Comparison of ENCODE assay signal across 17 cellular contexts in the genomic region with DNA sequence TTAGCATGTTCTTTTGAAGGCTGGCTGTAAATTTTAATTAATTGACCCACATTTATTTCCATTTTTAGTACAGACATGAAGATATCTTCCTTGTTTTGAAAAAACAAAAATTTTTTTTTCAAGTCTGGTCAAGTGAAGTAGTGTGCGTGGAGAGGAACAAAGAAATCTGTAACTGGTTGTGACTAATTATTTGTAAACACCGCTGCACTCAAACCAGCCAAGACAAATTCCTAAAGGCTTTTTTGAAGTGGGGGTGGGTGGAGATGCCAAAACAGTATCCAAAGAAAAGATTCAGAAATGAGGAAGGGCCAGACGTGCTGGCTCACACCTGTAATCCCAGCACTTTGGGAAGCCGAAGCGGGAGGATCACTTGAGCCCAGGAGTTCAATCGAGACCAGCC.
DNase-seq lines count a peak whose midpoint lies in the region; ATAC-seq and TF ChIP-seq lines count a peak whose summit lies in the region.
"Had no signal": no experiment of that assay in that cellular context is flagged by ENCODE, and none has a peak within 500 bp of the region (broad histone marks: within the 10 kb centered on the region; RNA-seq: fewer than 3 reads in every experiment).

No MANE protein-coding gene starts in this region.

- no peak overlapping the region for H3K4me2 ChIP-seq in GM23248 (ENCODE audit: unreplicated experiment)

- H3K9me3 Mint-ChIP-seq in natural killer cell = no peaks in the 10 kb centered on the region
- H3K9me3 Mint-ChIP-seq in CD8-positive, alpha-beta T cell = no peaks in the 10 kb centered on the region
- H3K9me3 Mint-ChIP-seq: activated naive CD4-positive, alpha-beta T cell treated with anti-CD3 and anti-CD28 coated beads, Interleukin-2, amount 10 ng/mL, durations not matched to agents 7 days and 5 days; activated T-helper 17 cell treated with anti-CD3 and anti-CD28 coated beads, Interleukin-2, amount 50 U/mL, for 72 hours; immature natural killer cell had no signal

- H2AFZ ChIP-seq in GM23248 = no peak overlapping the region

- no peaks in the 10 kb centered on the region for H3K36me3 Mint-ChIP-seq in natural killer cell
- no peaks in the 10 kb centered on the region for H3K36me3 Mint-ChIP-seq in CD8-positive, alpha-beta T cell
- H3K36me3 Mint-ChIP-seq: activated naive CD4-positive, alpha-beta T cell treated with anti-CD3 and anti-CD28 coated beads, Interleukin-2, amount 10 ng/mL, durations not matched to agents 7 days and 5 days; immature natural killer cell had no signal

- H3K27ac ChIP-seq in GM23248 = no peak overlapping the region
- H3K27ac ChIP-seq in RWPE1 = no peak overlapping the region
- H3K27ac ChIP-seq in CD8-positive, alpha-beta T cell (ENCODE audit: low read depth, low read length) = no peak overlapping the region
- H3K27ac ChIP-seq: right lobe of liver, thyroid gland had no signal

- no peak overlapping the region for H3K27ac Mint-ChIP-seq in natural killer cell
- no peak overlapping the region for H3K27ac Mint-ChIP-seq in CD8-positive, alpha-beta T cell
- H3K27ac Mint-ChIP-seq: activated naive CD4-positive, alpha-beta T cell treated with anti-CD3 and anti-CD28 coated beads, Interleukin-2, amount 10 ng/mL, durations not matched to agents 7 days and 5 days; activated T-helper 17 cell treated with anti-CD3 and anti-CD28 coated beads, Interleukin-2, amount 50 U/mL, for 72 hours; H9; immature natural killer cell had no signal

- H4K20me1 ChIP-seq in GM23248 (ENCODE audit: insufficient read depth) = no peaks in the 10 kb centered on the region

- TF ChIP-seq CTCF in RWPE1 (conservative IDR thresholded peaks at IDR 0.05; ENCODE audit: low read depth) = no peak
- no peak for TF ChIP-seq CTCF in fibroblast of villous mesenchyme (IDR thresholded peaks at IDR 0.05; ENCODE audit: insufficient read depth, low read depth, low read length)
- TF ChIP-seq CTCF in natural killer cell (IDR thresholded peaks at IDR 0.05) = no peak
- no peak for TF ChIP-seq CTCF in CD8-positive, alpha-beta T cell (IDR thresholded peaks at IDR 0.05)
- no peak for TF ChIP-seq CTCF in GM20000 (IDR thresholded peaks at IDR 0.05; ENCODE audit: extremely low read depth, missing control alignments)

- CTCF ChIA-PET in RWPE1 (lab: Yijun Ruan, JAX) = interaction anchor here (0.6 kb wide), 1 partner anchor 9 kb away, joined by 4 read pairs; no protein-coding TSS in a partner anchor
- CTCF ChIA-PET in CD8-positive, alpha-beta T cell (lab: Charles Lee) = interaction anchor here (1.4 kb wide), 1 partner anchor 8 kb away, joined by 3 read pairs; no protein-coding TSS in a partner anchor

- peaks cover 8 to 13% of the 10 kb centered on the region in 2 donors for H3K27me3 Mint-ChIP-seq in natural killer cell (ENCODE audit: low read depth in 2 of 2)
- H3K27me3 Mint-ChIP-seq in CD8-positive, alpha-beta T cell (ENCODE audit: low read depth) = peaks cover 8% of the 10 kb centered on the region

- H3K9me2 ChIP-seq in GM23248 (ENCODE audit: insufficient read depth) = no peaks in the 10 kb centered on the region

- H3K4me1 ChIP-seq in GM23248 (ENCODE audit: insufficient read depth) = no peaks in the 10 kb centered on the region
- no peaks in the 10 kb centered on the region for H3K4me1 ChIP-seq in CD8-positive, alpha-beta T cell (ENCODE audit: insufficient read depth, low read length)
- H3K4me1 ChIP-seq: right lobe of liver, thyroid gland had no signal

- no peaks in the 10 kb centered on the region; the same call in 1 of the 2 replicates for H3K27me3 ChIP-seq in GM23248 (replicated peaks; ENCODE audit: insufficient read depth)
- no peaks in the 10 kb centered on the region for H3K27me3 ChIP-seq in CD8-positive, alpha-beta T cell (ENCODE audit: insufficient read depth, low read length)
- H3K27me3 ChIP-seq: right lobe of liver, thyroid gland had no signal

- DNase-seq in GM23248 (peak; percentile 28), RWPE1 (ENCODE audit: low spot score) (peak; percentile 42), fibroblast of villous mesenchyme (ENCODE audit: low read depth) (peak; percentile 32), natural killer cell (no peak), GM20000 (ENCODE audit: low spot score) (no peak)
- no peak for DNase-seq in CD8-positive, alpha-beta T cell
- DNase-seq: amniotic stem cell, NCI-H1436, NCI-H226, right lobe of liver had no signal

- H3F3A ChIP-seq in GM23248 (ENCODE audit: insufficient read depth) = no peaks in the 10 kb centered on the region

- no peaks in the 10 kb centered on the region for H3K36me3 ChIP-seq in GM23248 (ENCODE audit: low read depth)
- H3K36me3 ChIP-seq in CD8-positive, alpha-beta T cell (ENCODE audit: insufficient read depth, low read length) = no peaks in the 10 kb centered on the region
- H3K36me3 ChIP-seq: right lobe of liver, thyroid gland, WERI-Rb-1 had no signal

- intact Hi-C loops in natural killer cell (cut with micrococcal nuclease) = loop anchor here (1.0 kb wide), 1 partner anchor 245 kb away; no protein-coding TSS in a partner anchor
- intact Hi-C loops in CD8-positive, alpha-beta T cell (cut with DNase I, micrococcal nuclease) = loop anchor here (2.0 to 5.0 kb wide), 3 partner anchors 120 to 244 kb away; no protein-coding TSS in a partner anchor

- H3K9me3 ChIP-seq in GM23248 (ENCODE audit: low read depth) = no peaks in the 10 kb centered on the region
- H3K9me3 ChIP-seq in CD8-positive, alpha-beta T cell (ENCODE audit: low read length) = no peaks in the 10 kb centered on the region
- H3K9me3 ChIP-seq: right lobe of liver, thyroid gland had no signal

- no peak overlapping the region for H3K4me3 Mint-ChIP-seq in natural killer cell
- no peak overlapping the region for H3K4me3 Mint-ChIP-seq in CD8-positive, alpha-beta T cell
- H3K4me3 Mint-ChIP-seq: activated naive CD4-positive, alpha-beta T cell treated with anti-CD3 and anti-CD28 coated beads, Interleukin-2, amount 10 ng/mL, durations not matched to agents 7 days and 5 days; activated T-helper 17 cell treated with anti-CD3 and anti-CD28 coated beads, Interleukin-2, amount 50 U/mL, for 72 hours; H9; immature natural killer cell had no signal

- ATAC-seq in GM19328 (IDR thresholded peaks at IDR 0.05; ENCODE audit: unreplicated experiment) = no peak
- no peak for ATAC-seq in natural killer cell
- no peak for ATAC-seq in CD8-positive, alpha-beta T cell

- H3K4me3 ChIP-seq in GM23248 (no peak overlapping the region), fibroblast of villous mesenchyme (ENCODE audit: low read depth, low read length) (no peak overlapping the region)
- H3K4me3 ChIP-seq in CD8-positive, alpha-beta T cell (ENCODE audit: low read depth, low read length) = no peak overlapping the region
- H3K4me3 ChIP-seq: right lobe of liver, thyroid gland had no signal

- H3K79me2 ChIP-seq in GM23248 (ENCODE audit: insufficient read depth) = no peaks in the 10 kb centered on the region

- H3K9ac ChIP-seq in GM23248 = no peak overlapping the region

- H3K4me1 Mint-ChIP-seq in natural killer cell = no peaks in the 10 kb centered on the region
- H3K4me1 Mint-ChIP-seq in CD8-positive, alpha-beta T cell (ENCODE audit: low read depth) = peaks cover 13% of the 10 kb centered on the region
- H3K4me1 Mint-ChIP-seq: activated T-helper 17 cell treated with anti-CD3 and anti-CD28 coated beads, Interleukin-2, amount 50 U/mL, for 72 hours had no signal

- WGBS in GM23248 (ENCODE audit: low coverage in 1 of 2, low lambda C conversion rate in 2 of 2, missing lambda C conversion rate in 2 of 2), 2 experiments = 29 to 35% methylated on average over 6 of the region's 6 CpGs

- in situ Hi-C loops in GM23248 (cut with MboI) = no loop called here

- POLR2A ChIA-PET in RWPE1 (lab: Yijun Ruan, JAX; ENCODE audit: low non-redundant PET) = interaction anchor here (0.6 kb wide), 1 partner anchor 31 kb away, joined by 3 read pairs; no protein-coding TSS in a partner anchor
- POLR2A ChIA-PET in CD8-positive, alpha-beta T cell (lab: Charles Lee) = no interaction called here

Comparison
In these comparisons a context has a peak if more than half of its experiments do, and no peak if none do; other contexts are left out.
1. DNase-seq: peak in GM23248 (single experiment), RWPE1 (single experiment) and fibroblast of villous mesenchyme (single experiment); none in natural killer cell (single experiment), CD8-positive, alpha-beta T cell (0 of 7) and GM20000 (single experiment).